20 cellular contexts compared by ENCODE assay signal in genomic region chr12:117972341-117972740, GRCh38. TPM values are rescaled to one million over a fixed set of nuclear protein-coding genes. Genes with fewer than 3 reads are reported as not detected.
DNase-seq lines count a peak whose midpoint lies in the region; ATAC-seq and TF ChIP-seq lines count a peak whose summit lies in the region.
"Had no signal": no experiment of that assay in that cellular context is flagged by ENCODE, and none has a peak within 500 bp of the region (broad histone marks: within the 10 kb centered on the region; RNA-seq: fewer than 3 reads in every experiment).

No MANE protein-coding gene starts in this region.

- H3K4me1 ChIP-seq in thyroid gland (no peaks in the 10 kb centered on the region), SK-N-SH (ENCODE audit: control insufficient read depth in 1 of 2, insufficient read depth in 2 of 2, low read depth in 1 of 2, low read length in 1 of 2) (peaks cover 0 to 3% of the 10 kb centered on the region in 2 experiments; a peak in 1 of 4 replicates)

- intact Hi-C loops in left colon (cut with DNase I, micrococcal nuclease) (no loop called here), thyroid gland (cut with DNase I) (no loop called here)

- H3K27ac ChIP-seq in thyroid gland (no peak overlapping the region), SK-N-SH (ENCODE audit: low read depth in 2 of 2, low read length in 1 of 2) (no peak overlapping the region)
- H3K27ac ChIP-seq: 22Rv1 had no signal

- CTCF ChIA-PET in SK-N-SH (lab: Yijun Ruan, JAX), result no interaction called here

- TF ChIP-seq RAD21 in SK-N-SH (IDR thresholded peaks at IDR 0.05; ENCODE audit: low read length), result no peak

- H3K4me3 ChIP-seq in thyroid gland (replicated peaks in 1 of 3) (no peak overlapping the region), SK-N-SH (ENCODE audit: low read depth in 2 of 2, low read length in 1 of 2) (no peak overlapping the region)

- no peaks in the 10 kb centered on the region for H3K79me2 ChIP-seq in SK-N-SH (ENCODE audit: insufficient read depth)

- DNase-seq in DMS153 (lab: John Stamatoyannopoulos, UW), result peak; percentile 27
- DNase-seq in DMS153 treated with DMSO at 0.1 percent for 48 hours (lab: John Stamatoyannopoulos, UW; ENCODE audit: unreplicated experiment), result no peak
- DNase-seq in COR-L47 (lab: John Stamatoyannopoulos, UW), result peak; percentile 17
- DNase-seq in NCI-H69 (lab: John Stamatoyannopoulos, UW), result peak; percentile 56
- peak; percentile 27 to 45 for DNase-seq in left colon
- DNase-seq in thyroid gland, result no peak
- DNase-seq in SK-N-SH, result no peak
- DNase-seq: DMS 273 treated with DMSO at 0.1 percent for 48 hours, EL, KG1, NCI-H1417, NCI-H1930, NCI-H226, Right ventricle myocardium superior, T-cell had no signal

- ATAC-seq in left colon (peak; percentile 37), GM21515 (IDR thresholded peaks at IDR 0.05; ENCODE audit: unreplicated experiment) (no peak)
- ATAC-seq: SK-N-SH treated with all-trans-retinoic acid at 6 μM for 48 hours, T-cell had no signal

- no peak overlapping the region for H2AFZ ChIP-seq in SK-N-SH (ENCODE audit: low read depth)

- no peaks in the 10 kb centered on the region for H3K27me3 ChIP-seq in thyroid gland
- peaks cover 4% of the 10 kb centered on the region; the same call in 1 of the 2 replicates for H3K27me3 ChIP-seq in SK-N-SH (ENCODE audit: insufficient read depth)

- no peak overlapping the region for H3K4me2 ChIP-seq in SK-N-SH

- no peak overlapping the region for H3K9ac ChIP-seq in SK-N-SH

- no peak for TF ChIP-seq POLR2A in thyroid gland (IDR thresholded peaks at IDR 0.05)

- no peak for TF ChIP-seq CTCF in thyroid gland (IDR thresholded peaks at IDR 0.05)
- no peak for TF ChIP-seq CTCF in SK-N-SH (IDR thresholded peaks at IDR 0.05)

- H3K9me2 ChIP-seq in SK-N-SH, result no peaks in the 10 kb centered on the region

- no peak for TF ChIP-seq EP300 in SK-N-SH (IDR thresholded peaks at IDR 0.05; ENCODE audit: borderline replicate concordance in 1 of 2, low read depth in 1 of 2, low read length in 1 of 2)

- H3F3A ChIP-seq in SK-N-SH (replicated peaks; ENCODE audit: insufficient read depth), result no peaks in the 10 kb centered on the region

- H3K9me3 ChIP-seq in thyroid gland (no peaks in the 10 kb centered on the region), SK-N-SH (no peaks in the 10 kb centered on the region)

- no peaks in the 10 kb centered on the region for H4K20me1 ChIP-seq in SK-N-SH (ENCODE audit: insufficient read depth)

- H3K36me3 ChIP-seq in thyroid gland (no peaks in the 10 kb centered on the region), SK-N-SH (replicated peaks in 1 of 2; ENCODE audit: control insufficient read depth in 1 of 2, insufficient read depth in 2 of 2, low read length in 1 of 2) (no peaks in the 10 kb centered on the region)

- POLR2A ChIA-PET in SK-N-SH (lab: Yijun Ruan, JAX), result no interaction called here

- 75 to 98% methylated on average over 5 of the region's 5 CpGs for WGBS in thyroid gland, 2 donors
- WGBS in SK-N-SH (ENCODE audit: low lambda C conversion rate), result 25% methylated on average over 5 of the region's 5 CpGs

TF ChIP-seq in SK-N-SH, 30 proteins besides CTCF, POLR2A, EP300 and RAD21:
- no peak for TF ChIP-seq CHD2 (IDR thresholded peaks at IDR 0.05; ENCODE audit: low read length, partially characterized antibody)
- no peak for TF ChIP-seq IRF3 (IDR thresholded peaks at IDR 0.05; ENCODE audit: low read depth, low read length)

RNA-seq across cellular contexts. Expression of gene KSR2, which starts 3.6 kb away (rescaled TPM):
- total RNA-seq in left colon, result 1 to 10 TPM; 1.1 to 1.6 TPM
- total RNA-seq in thyroid gland, result 10 to 100 TPM in 1 of 4 donors, 1 to 10 TPM in 3; 1.2 to 11.0 (median 2.2) TPM
- 0.12 and 0.15 TPM in 2 replicates for polyA plus RNA-seq in SK-N-SH (2012; rRNA removed)
- 0.06 and 0.10 TPM in 2 replicates for polyA plus RNA-seq in SK-N-SH (2012; cell fraction: cytosol; rRNA removed)
- polyA plus RNA-seq in SK-N-SH (2012; cell fraction: nucleus; rRNA removed), result 0.18 and 0.27 TPM in 2 replicates
- total RNA-seq: Right ventricle myocardium superior had no signal
- polyA plus RNA-seq: AG04450, CD14-positive monocyte had no signal

RNA-seq across cellular contexts. Expression of gene RFC5, which starts 44.2 kb away (rescaled TPM):
- total RNA-seq in left colon (1 to 10 TPM; 8.1 to 8.5 TPM), thyroid gland (10 to 100 TPM; 15.4 to 18.8 (median 17.2) TPM)
- 15.3 and 16.0 TPM in 2 replicates for polyA plus RNA-seq in SK-N-SH (2012; rRNA removed)
- polyA plus RNA-seq in SK-N-SH (2012; cell fraction: cytosol; rRNA removed), result 11.6 and 13.2 TPM in 2 replicates
- 29.4 and 32.5 TPM in 2 replicates for polyA plus RNA-seq in SK-N-SH (2012; cell fraction: nucleus; rRNA removed)

Comparison
In these comparisons a context has a peak if more than half of its experiments do, and no peak if none do; other contexts are left out.
1. DNase-seq: peak in DMS153 (single experiment), COR-L47 (single experiment), NCI-H69 (single experiment) and left colon (2 of 2); none in DMS153 treated with DMSO at 0.1 percent for 48 hours (single experiment), thyroid gland (0 of 2) and SK-N-SH (single experiment).